In the genomic region with DNA sequence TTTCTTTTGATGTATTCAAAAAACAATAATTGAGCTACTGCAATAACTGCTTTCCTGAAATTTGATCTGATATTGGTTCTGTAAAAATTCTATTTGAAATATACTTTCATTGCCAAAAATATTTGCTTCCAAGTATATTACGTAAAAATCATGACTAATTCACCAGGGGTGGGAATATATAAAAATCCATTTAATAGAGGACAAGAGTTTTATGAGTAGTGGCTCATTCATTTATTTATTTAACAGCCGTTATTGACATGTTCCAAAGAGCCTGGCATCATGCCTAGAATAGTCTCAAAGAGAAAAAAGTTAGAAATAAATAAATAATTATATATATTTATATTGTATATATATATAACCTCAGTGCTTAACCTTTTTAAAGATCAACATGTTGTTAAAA, we compare ENCODE assay signal across 25 cellular contexts. TPM values are rescaled to one million over a fixed set of nuclear protein-coding genes. Genes with fewer than 3 reads are reported as not detected.
DNase-seq lines count a peak whose midpoint lies in the region; TF ChIP-seq lines count a peak whose summit lies in the region.
"Had no signal": no experiment of that assay in that cellular context is flagged by ENCODE, and none has a peak within 500 bp of the region (broad histone marks: within the 10 kb centered on the region; RNA-seq: fewer than 3 reads in every experiment).

No MANE protein-coding gene starts in this region.

- TF ChIP-seq CTCF in Calu3 (IDR thresholded peaks at IDR 0.05; ENCODE audit: unreplicated experiment): no peak
- TF ChIP-seq CTCF in choroid plexus epithelial cell (conservative IDR thresholded peaks at IDR 0.05; ENCODE audit: low read depth, low read length): no peak

- intact Hi-C loops in Calu3 (cut with micrococcal nuclease; ENCODE audit: unreplicated experiment): no loop called here

- no peaks in the 10 kb centered on the region for H3K9me3 Mint-ChIP-seq in Calu3 (ENCODE audit: low read depth, unreplicated experiment)
- H3K9me3 Mint-ChIP-seq: activated CD8-positive, alpha-beta T cell treated with anti-CD3 and anti-CD28 coated beads for 36 hours; activated T-helper 17 cell treated with anti-CD3 and anti-CD28 coated beads, Interleukin-2, amount 50 U/mL, for 72 hours; dendritic cell treated with granulocyte-macrophage colony-stimulating factor and Interleukin-4, amounts not matched to agents 40 ng/mL and 50 ng/mL, for 4 days; type B pancreatic cell had no signal

- no peaks in the 10 kb centered on the region for H3K4me1 Mint-ChIP-seq in Calu3 (ENCODE audit: low read depth, unreplicated experiment)
- H3K4me1 Mint-ChIP-seq: activated naive CD4-positive, alpha-beta T cell treated with anti-CD3 and anti-CD28 coated beads, Interleukin-2, amount 50 U/mL, for 24 hours; activated T-helper 17 cell treated with anti-CD3 and anti-CD28 coated beads, Interleukin-2, amount 50 U/mL, for 72 hours had no signal

- H3K27me3 Mint-ChIP-seq in Calu3 (ENCODE audit: unreplicated experiment): no peaks in the 10 kb centered on the region
- H3K27me3 Mint-ChIP-seq: activated CD8-positive, alpha-beta T cell treated with anti-CD3 and anti-CD28 coated beads for 36 hours; activated naive CD4-positive, alpha-beta T cell treated with anti-CD3 and anti-CD28 coated beads, Interleukin-2, amount 50 U/mL, for 24 hours; activated T-helper 17 cell treated with anti-CD3 and anti-CD28 coated beads, Interleukin-2, amount 50 U/mL, for 72 hours; dendritic cell treated with granulocyte-macrophage colony-stimulating factor and Interleukin-4, amounts not matched to agents 40 ng/mL and 50 ng/mL, for 4 days; type B pancreatic cell had no signal

- CTCF ChIA-PET in Calu3 (lab: Charles Lee): no interaction called here

- no peaks in the 10 kb centered on the region for H3K36me3 Mint-ChIP-seq in Calu3 (ENCODE audit: insufficient read depth, unreplicated experiment)
- H3K36me3 Mint-ChIP-seq: activated naive CD4-positive, alpha-beta T cell treated with anti-CD3 and anti-CD28 coated beads, Interleukin-2, amount 50 U/mL, for 24 hours; type B pancreatic cell had no signal

- H3K4me3 Mint-ChIP-seq in Calu3 (ENCODE audit: low read depth, unreplicated experiment): no peak overlapping the region
- H3K4me3 Mint-ChIP-seq: activated CD8-positive, alpha-beta T cell treated with anti-CD3 and anti-CD28 coated beads for 36 hours; activated naive CD4-positive, alpha-beta T cell treated with anti-CD3 and anti-CD28 coated beads, Interleukin-2, amount 50 U/mL, for 24 hours; activated T-helper 17 cell treated with anti-CD3 and anti-CD28 coated beads, Interleukin-2, amount 50 U/mL, for 72 hours; dendritic cell treated with granulocyte-macrophage colony-stimulating factor and Interleukin-4, amounts not matched to agents 40 ng/mL and 50 ng/mL, for 4 days; type B pancreatic cell had no signal

- BruUV-seq in Calu3 (replicated peaks; lab: Mats Ljungman, UMichigan): no TSS peak

- DNase-seq in Calu3: peak; percentile 1
- peak; percentile 48 for DNase-seq in ELR (ENCODE audit: low read depth)
- DNase-seq in NCI-H345 (lab: John Stamatoyannopoulos, UW): peak; percentile 5
- DNase-seq in choroid plexus epithelial cell (ENCODE audit: low read depth): peak; percentile 39
- DNase-seq in NCI-H524 treated with DMSO at 0.1 percent for 48 hours (lab: John Stamatoyannopoulos, UW): no peak
- DNase-seq in H4 (ENCODE audit: low spot score): no peak
- DNase-seq in GM19240 (ENCODE audit: insufficient read length, low spot score): no peak
- DNase-seq: activated CD8-positive, alpha-beta T cell treated with anti-CD3 and anti-CD28 coated beads for 36 hours; C1 segment of cervical spinal cord; Caco-2; central memory CD4-positive, alpha-beta T cell; esophagus squamous epithelium; mammary epithelial cell; NCI-H2081 treated with DMSO at 0.1 percent for 48 hours; NCI-H526 treated with DMSO at 0.1 percent for 48 hours; pancreas; retina; stimulated activated CD4-positive, alpha-beta T cell treated with anti-CD3 and anti-CD28 coated beads, Interleukin-2, amount 100 ng/mL, for 48 hours; substantia nigra; T-helper 2 cell had no signal

- no peak overlapping the region for H3K4me3 ChIP-seq in choroid plexus epithelial cell (ENCODE audit: low read depth, low read length)
- H3K4me3 ChIP-seq: ascending aorta, esophagus squamous epithelium, pancreas had no signal

- no peak overlapping the region for H3K27ac Mint-ChIP-seq in Calu3 (ENCODE audit: unreplicated experiment)
- H3K27ac Mint-ChIP-seq: activated CD8-positive, alpha-beta T cell treated with anti-CD3 and anti-CD28 coated beads for 36 hours; activated naive CD4-positive, alpha-beta T cell treated with anti-CD3 and anti-CD28 coated beads, Interleukin-2, amount 50 U/mL, for 24 hours; activated T-helper 17 cell treated with anti-CD3 and anti-CD28 coated beads, Interleukin-2, amount 50 U/mL, for 72 hours; dendritic cell treated with granulocyte-macrophage colony-stimulating factor and Interleukin-4, amounts not matched to agents 40 ng/mL and 50 ng/mL, for 4 days; type B pancreatic cell had no signal

RNA-seq across cellular contexts. Expression of gene GLRA3, which starts 34.3 kb away (rescaled TPM):
- 0.07 and 0.12 TPM in 2 replicates for total RNA-seq in Calu3 (2022)
- total RNA-seq in H4 (2014; rRNA removed; shearing (Covaris generic)): not detected in 2 replicates
- total RNA-seq: activated CD8-positive, alpha-beta T cell treated with anti-CD3 and anti-CD28 coated beads for 36 hours; activated T-helper 17 cell treated with anti-CD3 and anti-CD28 coated beads, Interleukin-2, amount 50 U/mL, for 72 hours; ascending aorta; Caco-2; esophagus squamous epithelium; mammary epithelial cell had no signal

Comparison
In these comparisons a context has a peak if more than half of its experiments do, and no peak if none do; other contexts are left out.
1. DNase-seq: peak in Calu3 (single experiment), ELR (single experiment), NCI-H345 (single experiment) and choroid plexus epithelial cell (single experiment); none in NCI-H524 treated with DMSO at 0.1 percent for 48 hours (single experiment), H4 (single experiment) and GM19240 (single experiment).